Comparison of ENCODE assay signal across 13 cellular contexts in the genomic region with DNA sequence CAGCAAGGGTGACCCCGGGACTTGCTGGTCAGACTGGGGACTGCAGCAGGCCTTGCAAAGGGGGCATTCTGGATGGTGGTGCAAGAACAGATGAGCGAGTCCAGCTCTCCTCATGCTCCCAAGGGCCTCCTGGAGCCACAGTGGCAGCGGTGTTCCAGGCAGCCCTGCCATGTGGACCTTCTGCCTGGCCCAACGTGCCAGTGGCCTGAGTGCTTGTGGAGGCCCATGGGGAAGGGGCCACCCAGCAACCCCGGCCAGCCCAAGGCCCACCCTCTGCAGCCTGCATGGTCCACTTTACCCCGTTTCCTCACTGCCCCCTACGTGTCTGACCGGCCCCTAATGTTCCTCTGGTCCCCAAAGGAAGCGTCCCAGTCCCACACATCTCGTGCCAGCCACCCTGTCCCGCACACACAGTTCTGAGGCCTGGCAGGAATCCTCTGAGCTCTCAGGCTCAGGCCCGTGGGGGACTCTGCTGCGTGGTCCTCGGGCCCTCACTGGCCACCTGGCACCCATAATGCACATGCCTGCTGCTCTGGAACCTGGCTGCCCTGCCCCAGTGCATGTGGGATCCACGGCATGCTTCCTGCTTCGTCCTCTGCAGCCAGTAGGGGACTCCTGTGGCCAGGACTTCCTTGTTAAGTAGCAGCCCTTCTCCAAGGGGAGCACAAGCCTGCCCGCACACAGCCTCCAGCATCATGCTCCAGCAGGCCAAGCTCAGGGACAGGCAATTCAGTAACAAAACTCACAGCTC.
DNase-seq lines count a peak whose midpoint lies in the region; ATAC-seq and TF ChIP-seq lines count a peak whose summit lies in the region.
"Had no signal": no experiment of that assay in that cellular context is flagged by ENCODE, and none has a peak within 500 bp of the region (broad histone marks: within the 10 kb centered on the region; RNA-seq: fewer than 3 reads in every experiment).

No MANE protein-coding gene starts in this region.

- peaks cover 6% of the 10 kb centered on the region for H3K4me1 Mint-ChIP-seq in stimulated activated naive CD8-positive, alpha-beta T cell treated with anti-CD3 and anti-CD28 coated beads, Interleukin-15, amount 100 ng/mL, for 72 hours
- H3K4me1 Mint-ChIP-seq: brain had no signal

- ATAC-seq in left cardiac atrium, result no peak
- peak; percentile 20; the same call in 2 of the 3 replicates for ATAC-seq in SK-N-SH treated with all-trans-retinoic acid at 6 μM for 48 hours
- no peak for ATAC-seq in stimulated activated naive CD8-positive, alpha-beta T cell treated with anti-CD3 and anti-CD28 coated beads, Interleukin-15, amount 100 ng/mL, for 72 hours
- ATAC-seq: activated T-cell treated with anti-CD3 and anti-CD28 coated beads, Interleukin-2, amount 50 U/mL, for 4 hours had no signal

- H3K4me3 Mint-ChIP-seq in stimulated activated naive CD8-positive, alpha-beta T cell treated with anti-CD3 and anti-CD28 coated beads, Interleukin-15, amount 100 ng/mL, for 72 hours, result no peak overlapping the region
- H3K4me3 Mint-ChIP-seq: activated T-cell treated with anti-CD3 and anti-CD28 coated beads, Interleukin-2, amount 50 U/mL, for 4 hours; brain had no signal

- no peaks in the 10 kb centered on the region for H3K9me3 Mint-ChIP-seq in stimulated activated naive CD8-positive, alpha-beta T cell treated with anti-CD3 and anti-CD28 coated beads, Interleukin-15, amount 100 ng/mL, for 72 hours
- H3K9me3 Mint-ChIP-seq: activated T-cell treated with anti-CD3 and anti-CD28 coated beads, Interleukin-2, amount 50 U/mL, for 4 hours; brain had no signal

- no peaks in the 10 kb centered on the region for H3K4me1 ChIP-seq in cardiac muscle cell (ENCODE audit: low read depth)

- DNase-seq in cardiac muscle cell (ENCODE audit: low read depth in 1 of 2, low spot score in 1 of 2) (peak in 1 of 2 donors; percentile 14), left cardiac atrium (no peak), iPS DF 19.7 (ENCODE audit: low read depth, low spot score) (peak; percentile 23), ureter (ENCODE audit: low spot score) (peak; percentile 33), NK-92 (lab: John Stamatoyannopoulos, UW; ENCODE audit: unreplicated experiment) (no peak)
- no peak for DNase-seq in stimulated activated CD4-positive, alpha-beta T cell treated with anti-CD3 and anti-CD28 coated beads, Interleukin-15, amount 100 ng/mL, for 24 hours
- DNase-seq in stimulated activated naive CD8-positive, alpha-beta T cell treated with anti-CD3 and anti-CD28 coated beads, Interleukin-15, amount 100 ng/mL, for 72 hours, result no peak
- DNase-seq: activated T-cell treated with anti-CD3 and anti-CD28 coated beads, Interleukin-2, amount 50 U/mL, for 4 hours; NCI-H1417 treated with DMSO at 0.1 percent for 48 hours had no signal

- no peaks in the 10 kb centered on the region for H3K9me3 ChIP-seq in cardiac muscle cell (ENCODE audit: low read depth)

- intact Hi-C loops in left cardiac atrium (cut with DNase I), result no loop called here

- peaks cover under 1% of the 10 kb centered on the region for H3K27me3 ChIP-seq in cardiac muscle cell

- H3K4me3 ChIP-seq in cardiac muscle cell, result no peak overlapping the region

- TF ChIP-seq CTCF in cardiac muscle cell (IDR thresholded peaks at IDR 0.05; ENCODE audit: low read depth, low read length), result peak; percentile 15

- H3K27me3 Mint-ChIP-seq in stimulated activated naive CD8-positive, alpha-beta T cell treated with anti-CD3 and anti-CD28 coated beads, Interleukin-15, amount 100 ng/mL, for 72 hours, result no peaks in the 10 kb centered on the region

- H3K27ac ChIP-seq in cardiac muscle cell, result no peak overlapping the region
- H3K27ac ChIP-seq: HL-60 had no signal

- H3K36me3 ChIP-seq in cardiac muscle cell, result peaks cover 9% of the 10 kb centered on the region

- peak overlapping the region in 1 of 2 donors; percentile 27 for H3K27ac Mint-ChIP-seq in stimulated activated naive CD8-positive, alpha-beta T cell treated with anti-CD3 and anti-CD28 coated beads, Interleukin-15, amount 100 ng/mL, for 72 hours
- H3K27ac Mint-ChIP-seq: progenitor cell of endocrine pancreas had no signal

TF ChIP-seq in SK-N-SH treated with all-trans-retinoic acid at 6 μM for 48 hours, 23 proteins besides CTCF, POLR2A, EP300 and RAD21:
- no peak for TF ChIP-seq ZC3H10 (CRISPR knock-in tag; IDR thresholded peaks at IDR 0.05)
- TF ChIP-seq TCF4 (CRISPR knock-in tag; IDR thresholded peaks at IDR 0.05; ENCODE audit: borderline replicate concordance), result no peak
- TF ChIP-seq, protein P1, sequence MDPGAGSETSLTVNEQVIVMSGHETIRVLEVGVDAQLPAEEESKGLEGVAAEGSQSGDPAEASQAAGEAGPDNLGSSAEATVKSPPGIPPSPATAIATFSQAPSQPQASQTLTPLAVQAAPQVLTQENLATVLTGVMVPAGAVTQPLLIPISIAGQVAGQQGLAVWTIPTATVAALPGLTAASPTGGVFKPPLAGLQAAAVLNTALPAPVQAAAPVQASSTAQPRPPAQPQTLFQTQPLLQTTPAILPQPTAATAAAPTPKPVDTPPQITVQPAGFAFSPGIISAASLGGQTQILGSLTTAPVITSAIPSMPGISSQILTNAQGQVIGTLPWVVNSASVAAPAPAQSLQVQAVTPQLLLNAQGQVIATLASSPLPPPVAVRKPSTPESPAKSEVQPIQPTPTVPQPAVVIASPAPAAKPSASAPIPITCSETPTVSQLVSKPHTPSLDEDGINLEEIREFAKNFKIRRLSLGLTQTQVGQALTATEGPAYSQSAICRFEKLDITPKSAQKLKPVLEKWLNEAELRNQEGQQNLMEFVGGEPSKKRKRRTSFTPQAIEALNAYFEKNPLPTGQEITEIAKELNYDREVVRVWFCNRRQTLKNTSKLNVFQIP (CRISPR knock-in tag; IDR thresholded peaks at IDR 0.05; ENCODE audit: borderline replicate concordance, low read depth), result no peak
- TF ChIP-seq TOX (CRISPR knock-in tag; IDR thresholded peaks at IDR 0.05; ENCODE audit: borderline replicate concordance), result no peak
- TF ChIP-seq ZFP30 (CRISPR knock-in tag; IDR thresholded peaks at IDR 0.05), result no peak
- no peak for TF ChIP-seq CSDC2 (CRISPR knock-in tag; IDR thresholded peaks at IDR 0.05)
- no peak for TF ChIP-seq ZFP3 (CRISPR knock-in tag; IDR thresholded peaks at IDR 0.05)
- TF ChIP-seq ZNF8 (CRISPR knock-in tag; IDR thresholded peaks at IDR 0.05), result no peak
- TF ChIP-seq, protein P2, sequence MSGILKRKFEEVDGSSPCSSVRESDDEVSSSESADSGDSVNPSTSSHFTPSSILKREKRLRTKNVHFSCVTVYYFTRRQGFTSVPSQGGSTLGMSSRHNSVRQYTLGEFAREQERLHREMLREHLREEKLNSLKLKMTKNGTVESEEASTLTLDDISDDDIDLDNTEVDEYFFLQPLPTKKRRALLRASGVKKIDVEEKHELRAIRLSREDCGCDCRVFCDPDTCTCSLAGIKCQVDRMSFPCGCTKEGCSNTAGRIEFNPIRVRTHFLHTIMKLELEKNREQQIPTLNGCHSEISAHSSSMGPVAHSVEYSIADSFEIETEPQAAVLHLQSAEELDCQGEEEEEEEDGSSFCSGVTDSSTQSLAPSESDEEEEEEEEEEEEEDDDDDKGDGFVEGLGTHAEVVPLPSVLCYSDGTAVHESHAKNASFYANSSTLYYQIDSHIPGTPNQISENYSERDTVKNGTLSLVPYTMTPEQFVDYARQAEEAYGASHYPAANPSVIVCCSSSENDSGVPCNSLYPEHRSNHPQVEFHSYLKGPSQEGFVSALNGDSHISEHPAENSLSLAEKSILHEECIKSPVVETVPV (CRISPR knock-in tag; IDR thresholded peaks at IDR 0.05), result no peak
- no peak for TF ChIP-seq ARNTL (CRISPR knock-in tag; IDR thresholded peaks at IDR 0.05; ENCODE audit: borderline replicate concordance, low read depth)
- TF ChIP-seq ESRRG (CRISPR knock-in tag; IDR thresholded peaks at IDR 0.05), result no peak
- TF ChIP-seq PPARA (CRISPR knock-in tag; IDR thresholded peaks at IDR 0.05; ENCODE audit: borderline replicate concordance), result no peak
- TF ChIP-seq ZNF70 (CRISPR knock-in tag; IDR thresholded peaks at IDR 0.05), result no peak
- TF ChIP-seq, protein P3, sequence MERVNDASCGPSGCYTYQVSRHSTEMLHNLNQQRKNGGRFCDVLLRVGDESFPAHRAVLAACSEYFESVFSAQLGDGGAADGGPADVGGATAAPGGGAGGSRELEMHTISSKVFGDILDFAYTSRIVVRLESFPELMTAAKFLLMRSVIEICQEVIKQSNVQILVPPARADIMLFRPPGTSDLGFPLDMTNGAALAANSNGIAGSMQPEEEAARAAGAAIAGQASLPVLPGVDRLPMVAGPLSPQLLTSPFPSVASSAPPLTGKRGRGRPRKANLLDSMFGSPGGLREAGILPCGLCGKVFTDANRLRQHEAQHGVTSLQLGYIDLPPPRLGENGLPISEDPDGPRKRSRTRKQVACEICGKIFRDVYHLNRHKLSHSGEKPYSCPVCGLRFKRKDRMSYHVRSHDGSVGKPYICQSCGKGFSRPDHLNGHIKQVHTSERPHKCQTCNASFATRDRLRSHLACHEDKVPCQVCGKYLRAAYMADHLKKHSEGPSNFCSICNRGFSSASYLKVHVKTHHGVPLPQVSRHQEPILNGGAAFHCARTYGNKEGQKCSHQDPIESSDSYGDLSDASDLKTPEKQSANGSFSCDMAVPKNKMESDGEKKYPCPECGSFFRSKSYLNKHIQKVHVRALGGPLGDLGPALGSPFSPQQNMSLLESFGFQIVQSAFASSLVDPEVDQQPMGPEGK (CRISPR knock-in tag; IDR thresholded peaks at IDR 0.05; ENCODE audit: borderline replicate concordance), result no peak
- no peak for TF ChIP-seq OSR1 (CRISPR knock-in tag; IDR thresholded peaks at IDR 0.05)
- TF ChIP-seq ISL1 (CRISPR knock-in tag; IDR thresholded peaks at IDR 0.05), result no peak

Comparison
In these comparisons a context has a peak if more than half of its experiments do, and no peak if none do; other contexts are left out.
1. DNase-seq: peak in iPS DF 19.7 (single experiment) and ureter (single experiment); none in left cardiac atrium (single experiment), stimulated activated CD4-positive, alpha-beta T cell treated with anti-CD3 and anti-CD28 coated beads, Interleukin-15, amount 100 ng/mL, for 24 hours (single experiment), NK-92 (single experiment) and stimulated activated naive CD8-positive, alpha-beta T cell treated with anti-CD3 and anti-CD28 coated beads, Interleukin-15, amount 100 ng/mL, for 72 hours (0 of 2).